Comparison of ENCODE assay signal across 9 cellular contexts in genomic region chr13:49400755-49401659, GRCh38. TPM values are rescaled to one million over a fixed set of nuclear protein-coding genes. Genes with fewer than 3 reads are reported as not detected.
DNase-seq lines count a peak whose midpoint lies in the region; ATAC-seq and TF ChIP-seq lines count a peak whose summit lies in the region.
"Had no signal": no experiment of that assay in that cellular context is flagged by ENCODE, and none has a peak within 500 bp of the region (broad histone marks: within the 10 kb centered on the region; RNA-seq: fewer than 3 reads in every experiment).

No MANE protein-coding gene starts in this region.

- no peaks in the 10 kb centered on the region for H3F3A ChIP-seq in SU-DHL-6 (ENCODE audit: insufficient read depth)

- H3K79me2 ChIP-seq in SU-DHL-6 (ENCODE audit: insufficient read depth, low read length), result no peaks in the 10 kb centered on the region

- no peaks in the 10 kb centered on the region for H3K9me3 ChIP-seq in SU-DHL-6 (ENCODE audit: insufficient read depth, low read length)
- H3K9me3 ChIP-seq in cardiac muscle cell (ENCODE audit: low read depth), result no peaks in the 10 kb centered on the region

- no peaks in the 10 kb centered on the region for H3K9me2 ChIP-seq in SU-DHL-6 (replicated peaks; ENCODE audit: insufficient read depth, low read length)

- ATAC-seq in GM21737 (IDR thresholded peaks at IDR 0.05; ENCODE audit: unreplicated experiment), result peak; percentile 59
- ATAC-seq in activated CD8-positive, alpha-beta T cell treated with anti-CD3 and anti-CD28 coated beads, Interleukin-2, amount 10 ng/mL, durations not matched to agents 7 days and 5 days, result no peak

- TF ChIP-seq CTCF in SU-DHL-6 (IDR thresholded peaks at IDR 0.05; ENCODE audit: insufficient read depth, low read length, poor library complexity, severe bottlenecking) (no peak), cardiac muscle cell (IDR thresholded peaks at IDR 0.05; ENCODE audit: low read depth, low read length) (no peak)

- POLR2A ChIA-PET in activated CD8-positive, alpha-beta T cell treated with anti-CD3 and anti-CD28 coated beads, Interleukin-2, amount 10 ng/mL, durations not matched to agents 7 days and 5 days (lab: Charles Lee), result interaction anchor here (1.3 kb wide), 1 partner anchor 42 kb away, joined by 5 read pairs; no protein-coding TSS in a partner anchor

- H3K4me2 ChIP-seq in SU-DHL-6 (ENCODE audit: low read depth, low read length, poor library complexity, severe bottlenecking), result peak overlapping the region; percentile 46

- H3K36me3 Mint-ChIP-seq in activated CD8-positive, alpha-beta T cell treated with anti-CD3 and anti-CD28 coated beads, Interleukin-2, amount 10 ng/mL, durations not matched to agents 7 days and 5 days (ENCODE audit: low read depth), result peaks cover 1% of the 10 kb centered on the region

- H3K9me3 Mint-ChIP-seq in activated CD8-positive, alpha-beta T cell treated with anti-CD3 and anti-CD28 coated beads, Interleukin-2, amount 10 ng/mL, durations not matched to agents 7 days and 5 days (ENCODE audit: insufficient read depth), result peaks cover 21% of the 10 kb centered on the region

- H3K36me3 ChIP-seq in SU-DHL-6 (ENCODE audit: low read length), result 0 out of 2 replicates have a peak, but pooled peaks cover 3% of the 10 kb centered on the region
- no peaks in the 10 kb centered on the region for H3K36me3 ChIP-seq in cardiac muscle cell
- no peaks in the 10 kb centered on the region for H3K36me3 ChIP-seq in rectal smooth muscle tissue (ENCODE audit: control insufficient read depth, insufficient read depth, low read length)

- H3K4me1 Mint-ChIP-seq in activated CD8-positive, alpha-beta T cell treated with anti-CD3 and anti-CD28 coated beads, Interleukin-2, amount 10 ng/mL, durations not matched to agents 7 days and 5 days (ENCODE audit: low read depth), result no peaks in the 10 kb centered on the region

- H3K4me3 Mint-ChIP-seq in activated CD8-positive, alpha-beta T cell treated with anti-CD3 and anti-CD28 coated beads, Interleukin-2, amount 10 ng/mL, durations not matched to agents 7 days and 5 days, result no peak overlapping the region
- H3K4me3 Mint-ChIP-seq: activated naive CD8-positive, alpha-beta T cell had no signal

- H3K27me3 ChIP-seq in SU-DHL-6 (ENCODE audit: low read length), result no peaks in the 10 kb centered on the region
- no peaks in the 10 kb centered on the region for H3K27me3 ChIP-seq in cardiac muscle cell
- H3K27me3 ChIP-seq in rectal smooth muscle tissue (ENCODE audit: control insufficient read depth, insufficient read depth, low read length), result no peaks in the 10 kb centered on the region

- H3K4me1 ChIP-seq in cardiac muscle cell (ENCODE audit: low read depth) (peaks cover 22% of the 10 kb centered on the region), rectal smooth muscle tissue (ENCODE audit: control insufficient read depth, insufficient read depth, low read length) (peaks cover 4% of the 10 kb centered on the region)

- H3K9ac ChIP-seq in SU-DHL-6 (ENCODE audit: low read length), result peak overlapping the region; percentile 28; the same call in 1 of the 2 replicates
- H3K9ac ChIP-seq in rectal smooth muscle tissue (ENCODE audit: low read length), result no peak overlapping the region

- CTCF ChIA-PET in activated CD8-positive, alpha-beta T cell treated with anti-CD3 and anti-CD28 coated beads, Interleukin-2, amount 10 ng/mL, durations not matched to agents 7 days and 5 days (lab: Charles Lee), result no interaction called here

- peak overlapping the region; percentile 90 for H2AFZ ChIP-seq in SU-DHL-6 (ENCODE audit: low read depth, low read length, severe bottlenecking)

- no peak overlapping the region for H3K27ac ChIP-seq in SU-DHL-6 (ENCODE audit: low read depth, low read length)
- H3K27ac ChIP-seq in cardiac muscle cell, result peak overlapping the region; percentile 97
- H3K27ac ChIP-seq in rectal smooth muscle tissue (ENCODE audit: low read depth, low read length), result peak overlapping the region; percentile 85

- peaks cover 4% of the 10 kb centered on the region for H3K27me3 Mint-ChIP-seq in activated CD8-positive, alpha-beta T cell treated with anti-CD3 and anti-CD28 coated beads, Interleukin-2, amount 10 ng/mL, durations not matched to agents 7 days and 5 days (ENCODE audit: low read depth)
- H3K27me3 Mint-ChIP-seq: activated naive CD8-positive, alpha-beta T cell had no signal

- H3K27ac Mint-ChIP-seq in activated CD8-positive, alpha-beta T cell treated with anti-CD3 and anti-CD28 coated beads, Interleukin-2, amount 10 ng/mL, durations not matched to agents 7 days and 5 days, result no peak overlapping the region
- H3K27ac Mint-ChIP-seq: activated naive CD8-positive, alpha-beta T cell had no signal

- no peaks in the 10 kb centered on the region for H4K20me1 ChIP-seq in SU-DHL-6 (ENCODE audit: low read depth, low read length)

- H3K4me3 ChIP-seq in SU-DHL-6 (ENCODE audit: insufficient read depth, low read length, poor library complexity, severe bottlenecking) (peak overlapping the region; percentile 18), cardiac muscle cell (peak overlapping the region; percentile 40), rectal smooth muscle tissue (ENCODE audit: low read length) (peak overlapping the region; percentile 37)

- peak; percentile 46 for DNase-seq in AG08395 (ENCODE audit: low spot score)
- peak; percentile 74 to 97 for DNase-seq in cardiac muscle cell (ENCODE audit: low read depth in 1 of 2, low spot score in 1 of 2)
- DNase-seq in activated CD8-positive, alpha-beta T cell treated with anti-CD3 and anti-CD28 coated beads, Interleukin-2, amount 10 ng/mL, durations not matched to agents 7 days and 5 days, result no peak
- no peak for DNase-seq in NCI-H82 treated with DMSO at 0.1 percent for 48 hours (lab: John Stamatoyannopoulos, UW; ENCODE audit: unreplicated experiment)
- DNase-seq in stimulated activated CD4-positive, alpha-beta T cell treated with anti-CD3 and anti-CD28 coated beads, Interleukin-4, amount 100 ng/mL, for 1 hour, result no peak

RNA-seq across cellular contexts. Expression of gene CAB39L, which starts 42.9 kb away (rescaled TPM):
- 25.5 TPM in 2 replicates for total RNA-seq in cardiac muscle cell
- 22.3 and 25.9 TPM in 2 replicates for polyA plus RNA-seq in cardiac muscle cell
- 1 to 10 TPM; 2.3 to 2.6 TPM for total RNA-seq in activated CD8-positive, alpha-beta T cell treated with anti-CD3 and anti-CD28 coated beads, Interleukin-2, amount 10 ng/mL, durations not matched to agents 7 days and 5 days

RNA-seq across cellular contexts. Expression of gene SETDB2, which starts 43.1 kb away (rescaled TPM):
- total RNA-seq in cardiac muscle cell, result 7.5 and 9.1 TPM in 2 replicates
- 12.4 and 17.1 TPM in 2 replicates for polyA plus RNA-seq in cardiac muscle cell
- 10 to 100 TPM; 13.5 to 15.1 TPM for total RNA-seq in activated CD8-positive, alpha-beta T cell treated with anti-CD3 and anti-CD28 coated beads, Interleukin-2, amount 10 ng/mL, durations not matched to agents 7 days and 5 days

Comparison
In these comparisons a context has a peak if more than half of its experiments do, and no peak if none do; other contexts are left out.
1. DNase-seq: peak in AG08395 (single experiment) and cardiac muscle cell (2 of 2); none in activated CD8-positive, alpha-beta T cell treated with anti-CD3 and anti-CD28 coated beads, Interleukin-2, amount 10 ng/mL, durations not matched to agents 7 days and 5 days (single experiment), NCI-H82 treated with DMSO at 0.1 percent for 48 hours (single experiment) and stimulated activated CD4-positive, alpha-beta T cell treated with anti-CD3 and anti-CD28 coated beads, Interleukin-4, amount 100 ng/mL, for 1 hour (single experiment).
2. Peak in every context shown above with its lines, with median percentiles within 50 percentile points of each other: H3K4me3 ChIP-seq.